Comparison of ENCODE assay signal across 18 cellular contexts in the genomic region with DNA sequence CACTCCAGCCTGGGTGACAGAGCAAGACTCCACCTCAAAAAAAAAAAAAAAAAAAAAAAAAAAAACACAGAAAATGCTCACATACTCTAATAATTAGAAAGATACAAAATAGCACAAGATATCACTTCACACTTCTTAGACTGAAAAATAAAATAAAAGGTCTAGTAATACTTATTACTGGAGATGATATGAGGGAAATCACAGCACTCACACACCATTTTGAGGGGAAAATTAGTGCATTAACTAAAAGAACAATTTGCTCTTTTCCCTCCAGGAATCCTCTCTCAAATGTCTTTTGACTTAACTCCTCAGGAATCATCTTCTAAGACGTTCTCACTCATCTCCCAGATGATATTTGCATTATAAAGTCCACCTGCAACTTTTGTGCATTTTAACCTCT.
"Had no signal": no experiment of that assay in that cellular context is flagged by ENCODE, and none has a peak within 500 bp of the region (broad histone marks: within the 10 kb centered on the region; RNA-seq: fewer than 3 reads in every experiment).

No MANE protein-coding gene starts in this region.

- H3K4me3 ChIP-seq: colonic mucosa, hepatocyte, right atrium auricular region, sigmoid colon, skin epidermis, stomach, thoracic aorta, transverse colon had no signal

- H3K27ac Mint-ChIP-seq: naive thymus-derived CD4-positive, alpha-beta T cell had no signal

- H3K36me3 Mint-ChIP-seq: naive thymus-derived CD4-positive, alpha-beta T cell had no signal

- H3K4me2 ChIP-seq: hepatocyte had no signal

- H3K27me3 Mint-ChIP-seq: naive thymus-derived CD4-positive, alpha-beta T cell had no signal

- H3K4me3 Mint-ChIP-seq: naive thymus-derived CD4-positive, alpha-beta T cell; neural crest cell had no signal

- H3K27ac ChIP-seq: colonic mucosa, hepatocyte, right atrium auricular region, sigmoid colon, stomach, thoracic aorta, transverse colon had no signal

- H3K27me3 ChIP-seq: colonic mucosa, hepatocyte, right atrium auricular region, sigmoid colon, stomach, transverse colon had no signal

- H3K4me1 ChIP-seq: colonic mucosa, right atrium auricular region, sigmoid colon, stomach had no signal

- H3K9me3 ChIP-seq: colonic mucosa, sigmoid colon, thoracic aorta, transverse colon had no signal

- H3K4me1 Mint-ChIP-seq: naive thymus-derived CD4-positive, alpha-beta T cell; neural crest cell had no signal

- ATAC-seq: naive thymus-derived CD4-positive, alpha-beta T cell had no signal

- DNase-seq: colonic mucosa; dermis blood vessel endothelial cell; erythroblast; foreskin melanocyte; head of caudate nucleus; kidney glomerular epithelial cell; naive thymus-derived CD4-positive, alpha-beta T cell; sigmoid colon; stimulated activated CD4-positive, alpha-beta T cell treated with anti-CD3 and anti-CD28 coated beads, Interleukin-2, amount 100 ng/mL, for 24 hours; stimulated activated naive CD4-positive, alpha-beta T cell; stomach; substantia nigra; transverse colon had no signal

- H2AFZ ChIP-seq: hepatocyte had no signal

- H3K36me3 ChIP-seq: colonic mucosa, right atrium auricular region, sigmoid colon, stomach, thoracic aorta, transverse colon had no signal

- H3K79me2 ChIP-seq: hepatocyte had no signal
